Comparison of ENCODE assay signal across 5 cellular contexts in genomic region chr17:21404539-21404938, GRCh38. TPM values are rescaled to one million over a fixed set of nuclear protein-coding genes. Genes with fewer than 3 reads are reported as not detected.
"Had no signal": no experiment of that assay in that cellular context is flagged by ENCODE, and none has a peak within 500 bp of the region (broad histone marks: within the 10 kb centered on the region; RNA-seq: fewer than 3 reads in every experiment).

No MANE protein-coding gene starts in this region.

RNA-seq across cellular contexts. Expression of gene KCNJ12, which starts 28.4 kb away (rescaled TPM):
- total RNA-seq: activated CD8-positive, alpha-beta T cell treated with anti-CD3 and anti-CD28 coated beads for 36 hours; activated naive CD8-positive, alpha-beta T cell treated with anti-CD3 and anti-CD28 coated beads for 36 hours; activated T-cell treated with anti-CD3 and anti-CD28 coated beads, Interleukin-2, amount 50 U/mL, for 72 hours; activated T-helper 2 cell treated with anti-CD3 and anti-CD28 coated beads, Interferon-gamma antibody, Interleukin-2, Interleukin-4, amounts not matched to agents 10 μg/mL and 5 μg/mL and 100 μg/mL, durations not matched to agents 14 hours and 24 hours and 36 hours; T-helper 1 cell treated with Interleukin-12 subunit alpha and Interleukin-12 subunit beta and Interleukin-4 antibody, amounts not matched to agents 30 ng/mL and 1 ng/mL, for 36 hours had no signal
